ENCODE assay signal across 15 cellular contexts in the genomic region with DNA sequence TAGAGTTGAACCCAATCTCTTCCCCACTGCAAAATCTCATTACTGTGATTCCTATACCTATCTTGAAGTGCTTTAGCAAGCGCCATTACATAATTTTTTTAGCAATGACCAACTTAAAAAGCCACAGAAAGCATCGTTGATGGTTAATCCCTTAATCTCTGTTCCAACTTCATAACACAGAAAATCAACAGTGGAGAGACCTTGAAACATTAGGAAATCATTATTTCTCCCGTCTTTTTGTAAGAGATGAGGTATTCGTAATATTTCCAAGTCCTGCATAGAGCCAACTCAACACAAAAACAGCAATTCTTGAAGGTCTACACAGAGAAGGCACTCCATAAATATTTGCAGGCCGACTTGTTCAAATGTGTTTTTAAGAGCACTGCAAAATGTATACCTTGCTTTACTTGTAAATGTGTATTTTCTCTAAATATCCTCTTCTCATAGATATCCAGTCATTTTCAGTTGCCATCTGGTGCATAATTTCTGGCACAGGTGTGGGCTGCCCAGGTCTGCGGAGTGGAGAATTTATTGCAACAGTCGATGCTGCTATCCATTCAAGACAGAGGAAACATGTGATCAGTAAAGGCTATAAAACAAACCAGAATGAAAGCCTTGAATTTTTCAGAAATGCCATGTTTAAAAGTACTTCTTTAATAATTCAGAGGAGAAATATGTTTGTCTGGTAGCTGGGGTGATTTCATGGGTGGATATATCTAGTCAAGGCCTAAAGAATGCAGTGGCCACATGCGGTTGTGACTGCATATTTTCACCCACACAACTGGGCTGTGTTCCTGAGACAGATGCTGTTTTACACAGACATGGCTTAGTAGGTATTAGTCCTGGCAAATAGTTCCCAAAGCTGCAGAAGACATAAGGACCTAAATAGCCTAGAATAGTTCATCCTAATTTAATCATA.
DNase-seq lines count a peak whose midpoint lies in the region; TF ChIP-seq lines count a peak whose summit lies in the region.
"Had no signal": no experiment of that assay in that cellular context is flagged by ENCODE, and none has a peak within 500 bp of the region (broad histone marks: within the 10 kb centered on the region; RNA-seq: fewer than 3 reads in every experiment).

No MANE protein-coding gene starts in this region.

- intact Hi-C loops in PC-9 (cut with micrococcal nuclease; ENCODE audit: unreplicated experiment) = no loop called here
- intact Hi-C loops in thyroid gland (cut with DNase I) = no loop called here

- WGBS in thyroid gland, 2 donors = 92 to 94% methylated on average over 8 of the region's 8 CpGs

- CTCF ChIA-PET in PC-9 (lab: Charles Lee) = no interaction called here

- no TSS peak for BruUV-seq in PC-9 (replicated peaks; lab: Mats Ljungman, UMichigan)

- H3K9me2 ChIP-seq in PC-9 (ENCODE audit: insufficient read depth) = no peaks in the 10 kb centered on the region

- H3K27me3 ChIP-seq in fibroblast of lung (ENCODE audit: control insufficient read depth, insufficient read depth, low read length) (no peaks in the 10 kb centered on the region), PC-9 (ENCODE audit: insufficient read depth, low read depth) (no peaks in the 10 kb centered on the region), thyroid gland (no peaks in the 10 kb centered on the region)
- H3K27me3 ChIP-seq: vagina had no signal

- no peaks in the 10 kb centered on the region for H3F3A ChIP-seq in PC-9 (ENCODE audit: insufficient read depth, low read depth)

- no peak overlapping the region for H3K9ac ChIP-seq in fibroblast of lung (ENCODE audit: insufficient read depth, low read length)
- H3K9ac ChIP-seq: parathyroid adenoma had no signal

- in situ Hi-C loops in GM13977 (cut with MboI; ENCODE audit: low pct_unique_long_range_greater_than_20kb, low sequenced_read_pairs, unreplicated experiment) = no loop called here

- peaks cover 7% of the 10 kb centered on the region for H3K4me1 ChIP-seq in fibroblast of lung (ENCODE audit: control insufficient read depth, extremely low read depth, insufficient read depth, low read length)
- H3K4me1 ChIP-seq in PC-9 (replicated peaks; ENCODE audit: insufficient read depth) = no peaks in the 10 kb centered on the region
- peaks cover 0 to 10% of the 10 kb centered on the region in 2 donors for H3K4me1 ChIP-seq in thyroid gland
- H3K4me1 ChIP-seq: parathyroid adenoma, vagina had no signal

- H3K27ac ChIP-seq in fibroblast of lung (ENCODE audit: insufficient read depth, low read length) = peak overlapping the region; percentile 40
- H3K27ac ChIP-seq in PC-9 = no peak overlapping the region
- no peak overlapping the region for H3K27ac ChIP-seq in thyroid gland
- H3K27ac ChIP-seq: parathyroid adenoma, vagina had no signal

- H3K36me3 ChIP-seq in fibroblast of lung (ENCODE audit: control insufficient read depth, insufficient read depth, low read length) (no peaks in the 10 kb centered on the region), PC-9 (ENCODE audit: low read depth) (no peaks in the 10 kb centered on the region), thyroid gland (no peaks in the 10 kb centered on the region)
- H3K36me3 ChIP-seq: vagina had no signal

- no peak for TF ChIP-seq CTCF in fibroblast of lung (conservative IDR thresholded peaks at IDR 0.05 in 1 of 2, IDR thresholded peaks at IDR 0.05 in 1 of 2; ENCODE audit: low read depth in 1 of 2, low read length in 2 of 2)
- TF ChIP-seq CTCF in retinal pigment epithelial cell (conservative IDR thresholded peaks at IDR 0.05; ENCODE audit: low read depth, low read length) = no peak
- TF ChIP-seq CTCF in GM13977 (IDR thresholded peaks at IDR 0.05; ENCODE audit: extremely low read depth, insufficient read depth, missing control alignments) = no peak
- no peak for TF ChIP-seq CTCF in PC-9 (conservative IDR thresholded peaks at IDR 0.05)
- TF ChIP-seq CTCF in thyroid gland (IDR thresholded peaks at IDR 0.05) = no peak

- POLR2A ChIA-PET in PC-9 (lab: Charles Lee; ENCODE audit: unreplicated experiment) = no interaction called here

- H3K4me2 ChIP-seq in fibroblast of lung (ENCODE audit: extremely low read depth, insufficient read depth, low read length) = peak overlapping the region; percentile 25
- no peak overlapping the region for H3K4me2 ChIP-seq in PC-9

- H3K79me2 ChIP-seq in fibroblast of lung (ENCODE audit: control insufficient read depth, insufficient read depth, low read length) (no peaks in the 10 kb centered on the region), PC-9 (ENCODE audit: low read depth) (no peaks in the 10 kb centered on the region)
- H3K79me2 ChIP-seq: parathyroid adenoma had no signal

- H4K20me1 ChIP-seq in fibroblast of lung (ENCODE audit: control insufficient read depth, extremely low read depth, insufficient read depth, low read length) (no peaks in the 10 kb centered on the region), PC-9 (ENCODE audit: insufficient read depth) (no peaks in the 10 kb centered on the region)

- TF ChIP-seq POLR2A in thyroid gland (IDR thresholded peaks at IDR 0.05) = no peak

- H3K4me3 ChIP-seq in fibroblast of lung (replicated peaks in 1 of 4; ENCODE audit: control extremely low read depth in 1 of 4, insufficient read depth in 1 of 4, low read depth in 3 of 4, low read length in 4 of 4) (no peak overlapping the region), retinal pigment epithelial cell (ENCODE audit: low read length) (no peak overlapping the region), PC-9 (no peak overlapping the region), thyroid gland (replicated peaks in 1 of 3) (no peak overlapping the region)
- H3K4me3 ChIP-seq: vagina had no signal

- no peaks in the 10 kb centered on the region for H3K9me3 ChIP-seq in fibroblast of lung (ENCODE audit: control insufficient read depth, insufficient read depth, low read depth, low read length)
- no peaks in the 10 kb centered on the region for H3K9me3 ChIP-seq in PC-9 (ENCODE audit: insufficient read depth, low read depth)
- no peaks in the 10 kb centered on the region for H3K9me3 ChIP-seq in thyroid gland
- H3K9me3 ChIP-seq: vagina had no signal

- H2AFZ ChIP-seq in fibroblast of lung (ENCODE audit: low read length) (no peak overlapping the region), PC-9 (no peak overlapping the region)
- H2AFZ ChIP-seq: parathyroid adenoma had no signal

- DNase-seq in Daoy (ENCODE audit: low read depth) (peak; percentile 46), RPMI7951 (ENCODE audit: low read depth) (peak; percentile 66), fibroblast of lung (ENCODE audit: low read depth in 2 of 2) (peak; percentile 57 to 98), retinal pigment epithelial cell (ENCODE audit: low read depth) (peak; percentile 14), GM13977 (ENCODE audit: low spot score) (no peak), PC-9 (no peak), NCI-H2107 (lab: John Stamatoyannopoulos, UW) (no peak), thyroid gland (no peak)
- DNase-seq: activated CD8-positive, alpha-beta memory T cell treated with anti-CD3 and anti-CD28 coated beads, Interleukin-2, amount 50 U/mL, for 48 hours; CD4-positive, CD25-positive, alpha-beta regulatory T cell; GF-D8; NCI-H226; OCI-M1 had no signal

Comparison
In these comparisons a context has a peak if more than half of its experiments do, and no peak if none do; other contexts are left out.
1. DNase-seq: peak in Daoy (single experiment), RPMI7951 (single experiment), fibroblast of lung (2 of 2) and retinal pigment epithelial cell (single experiment); none in GM13977 (single experiment), PC-9 (0 of 2), NCI-H2107 (single experiment) and thyroid gland (0 of 2).